ENCODE assay signal across 1 cellular context in genomic region chr10:99412100-99412499, GRCh38.
A peak's percentile ranks its signal among the peaks of the same experiment; 100 is the strongest.
TF ChIP-seq lines count a peak whose summit lies in the region.

No MANE protein-coding gene starts in this region.

TF ChIP-seq in HepG2, 621 proteins besides CTCF, POLR2A, EP300 and RAD21 (continued from another document and continues in another):
- 0 out of 2 replicates have a peak, but pooled peaks have one; percentile 33 for TF ChIP-seq ZNF691 (CRISPR knock-in tag; IDR thresholded peaks at IDR 0.05; ENCODE audit: borderline replicate concordance, low read depth)
- no peak for TF ChIP-seq CENPX (CRISPR knock-in tag; IDR thresholded peaks at IDR 0.05)
- no peak for TF ChIP-seq ZNF414 (CRISPR knock-in tag; IDR thresholded peaks at IDR 0.05)
- no peak for TF ChIP-seq AHR (CRISPR knock-in tag; IDR thresholded peaks at IDR 0.05)
- no peak for TF ChIP-seq MED8 (CRISPR knock-in tag; IDR thresholded peaks at IDR 0.05; ENCODE audit: insufficient replicate concordance)
- TF ChIP-seq ARID4A (CRISPR knock-in tag; IDR thresholded peaks at IDR 0.05; ENCODE audit: borderline replicate concordance): peak; percentile 36; the same call in 1 of the 2 replicates
- no peak for TF ChIP-seq ZNF234 (CRISPR knock-in tag; conservative IDR thresholded peaks at IDR 0.05)
- TF ChIP-seq JARID2 (CRISPR knock-in tag; IDR thresholded peaks at IDR 0.05; ENCODE audit: insufficient replicate concordance): no peak
- peak; percentile 65 for TF ChIP-seq ZNF556 (CRISPR knock-in tag; IDR thresholded peaks at IDR 0.05; ENCODE audit: borderline replicate concordance)
- TF ChIP-seq RXRB (CRISPR knock-in tag; IDR thresholded peaks at IDR 0.05; ENCODE audit: borderline replicate concordance): peak; percentile 98
- TF ChIP-seq MLX (CRISPR knock-in tag; IDR thresholded peaks at IDR 0.05): no peak
- no peak for TF ChIP-seq ZNF709 (CRISPR knock-in tag; IDR thresholded peaks at IDR 0.05)
- TF ChIP-seq MEIS2 (CRISPR knock-in tag; IDR thresholded peaks at IDR 0.05): peak; percentile 67
- TF ChIP-seq PAXIP1 (CRISPR knock-in tag; conservative IDR thresholded peaks at IDR 0.05): peak; percentile 87
- TF ChIP-seq AGO1 (IDR thresholded peaks at IDR 0.05; ENCODE audit: low read depth, low read length, poor library complexity, severe bottlenecking): no peak
- no peak for TF ChIP-seq GPBP1L1 (CRISPR knock-in tag; IDR thresholded peaks at IDR 0.05)
- peak; percentile 62; the same call in 1 of the 2 replicates for TF ChIP-seq MIXL1 (CRISPR knock-in tag; IDR thresholded peaks at IDR 0.05)
- TF ChIP-seq PATZ1 (CRISPR knock-in tag; IDR thresholded peaks at IDR 0.05): peak; percentile 44; the same call in 1 of the 2 replicates
- 0 out of 2 replicates have a peak, but pooled peaks have one; percentile 38 for TF ChIP-seq POGZ (CRISPR knock-in tag; IDR thresholded peaks at IDR 0.05)
- TF ChIP-seq ATAD3A (CRISPR knock-in tag; IDR thresholded peaks at IDR 0.05): no peak
- TF ChIP-seq FOSL2 (CRISPR knock-in tag; IDR thresholded peaks at IDR 0.05): no peak
- TF ChIP-seq RBFOX2 (IDR thresholded peaks at IDR 0.05; ENCODE audit: low read depth, low read length): no peak
- 0 out of 2 replicates have a peak, but pooled peaks have one; percentile 7 for TF ChIP-seq SOX5 (CRISPR knock-in tag; IDR thresholded peaks at IDR 0.05; ENCODE audit: borderline replicate concordance)
- no peak for TF ChIP-seq ZNF782 (CRISPR knock-in tag; IDR thresholded peaks at IDR 0.05; ENCODE audit: borderline replicate concordance)
- TF ChIP-seq ZNF615 (CRISPR knock-in tag; IDR thresholded peaks at IDR 0.05; ENCODE audit: borderline replicate concordance): no peak
- TF ChIP-seq SNAPC2 (CRISPR knock-in tag; IDR thresholded peaks at IDR 0.05): no peak
- 0 out of 2 replicates have a peak, but pooled peaks have one; percentile 62 for TF ChIP-seq ARNTL (CRISPR knock-in tag; IDR thresholded peaks at IDR 0.05)
- no peak for TF ChIP-seq ZNF124 (CRISPR knock-in tag; IDR thresholded peaks at IDR 0.05)
- TF ChIP-seq GTF2F1 (IDR thresholded peaks at IDR 0.05; ENCODE audit: low read length): no peak
- TF ChIP-seq NCOR1 (IDR thresholded peaks at IDR 0.05; ENCODE audit: borderline replicate concordance, low read length): peak; percentile 60; the same call in 1 of the 2 replicates
- TF ChIP-seq ATF3 (CRISPR knock-in tag; IDR thresholded peaks at IDR 0.05): no peak
- TF ChIP-seq MED13 (CRISPR knock-in tag; IDR thresholded peaks at IDR 0.05): no peak
- no peak for TF ChIP-seq THYN1 (CRISPR knock-in tag; IDR thresholded peaks at IDR 0.05; ENCODE audit: borderline replicate concordance, low read depth)
- TF ChIP-seq STAG1 (CRISPR knock-in tag; IDR thresholded peaks at IDR 0.05): peak; percentile 17
- TF ChIP-seq ZNF776 (CRISPR knock-in tag; IDR thresholded peaks at IDR 0.05): no peak
- no peak for TF ChIP-seq SNAI1 (CRISPR knock-in tag; IDR thresholded peaks at IDR 0.05; ENCODE audit: borderline replicate concordance)
- no peak for TF ChIP-seq PHF20 (CRISPR knock-in tag; IDR thresholded peaks at IDR 0.05)
- peak; percentile 55 for TF ChIP-seq ASH2L (IDR thresholded peaks at IDR 0.05; ENCODE audit: insufficient read length, low read depth, low read length)
- no peak for TF ChIP-seq ZFP37 (CRISPR knock-in tag; IDR thresholded peaks at IDR 0.05; ENCODE audit: borderline replicate concordance)
- TF ChIP-seq ZEB1 (IDR thresholded peaks at IDR 0.05; ENCODE audit: insufficient replicate concordance, low read depth): no peak
- TF ChIP-seq ZNF652 (CRISPR knock-in tag; IDR thresholded peaks at IDR 0.05; ENCODE audit: borderline replicate concordance, low read depth): no peak
- TF ChIP-seq ZFP36L2 (CRISPR knock-in tag; IDR thresholded peaks at IDR 0.05): no peak
- no peak for TF ChIP-seq KLF15 (CRISPR knock-in tag; IDR thresholded peaks at IDR 0.05; ENCODE audit: borderline replicate concordance)
- no peak for TF ChIP-seq ZNF746 (CRISPR knock-in tag; IDR thresholded peaks at IDR 0.05)
- peak; percentile 74 for TF ChIP-seq SAP130 (CRISPR knock-in tag; IDR thresholded peaks at IDR 0.05; ENCODE audit: low read depth)
- no peak for TF ChIP-seq ZNF10 (CRISPR knock-in tag; IDR thresholded peaks at IDR 0.05; ENCODE audit: borderline replicate concordance, low read depth)
- TF ChIP-seq NAIF1 (CRISPR knock-in tag; IDR thresholded peaks at IDR 0.05; ENCODE audit: borderline replicate concordance): no peak
- no peak for TF ChIP-seq GMEB2 (CRISPR knock-in tag; IDR thresholded peaks at IDR 0.05; ENCODE audit: low read depth)
- no peak for TF ChIP-seq CREB3 (CRISPR knock-in tag; IDR thresholded peaks at IDR 0.05)
- no peak for TF ChIP-seq HOXA5 (CRISPR knock-in tag; IDR thresholded peaks at IDR 0.05)
- no peak for TF ChIP-seq CSRNP2 (CRISPR knock-in tag; conservative IDR thresholded peaks at IDR 0.05; ENCODE audit: low read depth)
